Comparison of ENCODE assay signal across 15 cellular contexts in the genomic region with DNA sequence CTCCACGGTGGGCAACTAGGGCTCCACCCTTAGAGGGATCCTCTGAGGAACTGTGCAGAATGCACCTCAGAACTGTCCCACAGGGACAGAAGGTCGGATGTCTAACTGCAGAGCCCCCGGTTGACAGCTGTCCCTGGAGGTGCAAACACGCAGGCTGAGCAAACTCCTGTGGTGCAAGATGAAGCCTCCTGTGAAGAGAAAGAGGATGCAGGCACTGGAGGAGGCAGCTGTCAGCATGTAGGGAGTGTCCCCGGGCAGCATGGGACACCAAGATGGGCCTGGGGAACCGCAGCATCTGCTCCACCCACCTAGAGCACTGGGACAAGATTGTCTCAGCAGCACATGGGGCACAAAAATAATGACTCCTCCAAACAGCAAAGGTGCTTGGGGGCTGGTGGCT.
"Had no signal": no experiment of that assay in that cellular context is flagged by ENCODE, and none has a peak within 500 bp of the region (broad histone marks: within the 10 kb centered on the region; RNA-seq: fewer than 3 reads in every experiment).

No MANE protein-coding gene starts in this region.

- DNase-seq: activated CD4-positive, alpha-beta T cell treated with anti-CD3 and anti-CD28 coated beads for 36 hours; activated CD8-positive, alpha-beta memory T cell treated with anti-CD3 and anti-CD28 coated beads, Interleukin-2, amount 50 U/mL, for 4 hours; activated CD8-positive, alpha-beta T cell treated with anti-CD3 and anti-CD28 coated beads for 36 hours; activated gamma-delta T cell treated with Interleukin-2 at 50 U/mL for 16 hours; activated naive CD8-positive, alpha-beta T cell treated with anti-CD3 and anti-CD28 coated beads for 36 hours; activated T-cell treated with anti-CD3 and anti-CD28 coated beads, Interleukin-2, amount 50 U/mL, for 72 hours; foreskin keratinocyte; immature natural killer cell; left cardiac atrium; naive thymus-derived CD4-positive, alpha-beta T cell; small intestine; T-helper 9 cell; transverse colon had no signal

- H3K27ac ChIP-seq: foreskin keratinocyte, right atrium auricular region, transverse colon had no signal

- H3K36me3 ChIP-seq: right atrium auricular region, transverse colon had no signal

- H3K4me3 ChIP-seq: lung, right atrium auricular region, transverse colon had no signal

- H3K4me3 Mint-ChIP-seq: activated CD4-positive, alpha-beta T cell treated with anti-CD3 and anti-CD28 coated beads for 36 hours; activated CD8-positive, alpha-beta T cell treated with anti-CD3 and anti-CD28 coated beads for 36 hours; activated naive CD8-positive, alpha-beta T cell treated with anti-CD3 and anti-CD28 coated beads for 36 hours; activated T-cell treated with anti-CD3 and anti-CD28 coated beads, Interleukin-2, amount 50 U/mL, for 72 hours; immature natural killer cell; naive thymus-derived CD4-positive, alpha-beta T cell had no signal

- H3K9me3 Mint-ChIP-seq: activated CD8-positive, alpha-beta T cell treated with anti-CD3 and anti-CD28 coated beads for 36 hours; activated naive CD8-positive, alpha-beta T cell treated with anti-CD3 and anti-CD28 coated beads for 36 hours; activated T-cell treated with anti-CD3 and anti-CD28 coated beads, Interleukin-2, amount 50 U/mL, for 72 hours had no signal

- H3K4me1 Mint-ChIP-seq: immature natural killer cell had no signal

- H3K27ac Mint-ChIP-seq: activated CD4-positive, alpha-beta T cell treated with anti-CD3 and anti-CD28 coated beads for 36 hours; activated CD8-positive, alpha-beta T cell treated with anti-CD3 and anti-CD28 coated beads for 36 hours; activated naive CD8-positive, alpha-beta T cell treated with anti-CD3 and anti-CD28 coated beads for 36 hours; activated T-cell treated with anti-CD3 and anti-CD28 coated beads, Interleukin-2, amount 50 U/mL, for 72 hours; immature natural killer cell; naive thymus-derived CD4-positive, alpha-beta T cell had no signal

- FAIRE-seq: small intestine had no signal

- H3K36me3 Mint-ChIP-seq: activated naive CD8-positive, alpha-beta T cell treated with anti-CD3 and anti-CD28 coated beads for 36 hours; immature natural killer cell; naive thymus-derived CD4-positive, alpha-beta T cell had no signal

- H3K4me1 ChIP-seq: foreskin keratinocyte had no signal

- H3K9me3 ChIP-seq: right atrium auricular region, transverse colon had no signal

- ATAC-seq: activated CD4-positive, alpha-beta T cell treated with anti-CD3 and anti-CD28 coated beads for 36 hours; activated CD8-positive, alpha-beta T cell treated with anti-CD3 and anti-CD28 coated beads for 36 hours; activated T-cell treated with anti-CD3 and anti-CD28 coated beads, Interleukin-2, amount 50 U/mL, for 72 hours; foreskin keratinocyte; left cardiac atrium; naive thymus-derived CD4-positive, alpha-beta T cell had no signal
